Comparison of ENCODE assay signal across 6 cellular contexts in genomic region chrX:14702145-14702544, GRCh38.
"Had no signal": no experiment of that assay in that cellular context is flagged by ENCODE, and none has a peak within 500 bp of the region (broad histone marks: within the 10 kb centered on the region; RNA-seq: fewer than 3 reads in every experiment).

No MANE protein-coding gene starts in this region.

- H3K9ac ChIP-seq: KMS-11 had no signal

- FAIRE-seq: HTR-8/SVneo, K562 had no signal

- DNase-seq: KBM-7, KG1 had no signal

- ATAC-seq: K562 had no signal

- H3K4me2 ChIP-seq: KMS-11 had no signal

- H3K27ac ChIP-seq: HL-60, KMS-11 had no signal

- H3K4me3 ChIP-seq: K562 had no signal
